Comparison of ENCODE assay signal across 1 cellular context in genomic region chr2:163970058-163970806, GRCh38.
TF ChIP-seq lines count a peak whose summit lies in the region.

No MANE protein-coding gene starts in this region.

TF ChIP-seq in GM23338, 12 proteins besides CTCF, POLR2A, EP300 and RAD21 (continued from another document):
- TF ChIP-seq REST (IDR thresholded peaks at IDR 0.05; ENCODE audit: unreplicated experiment) (no peak), POLR2AphosphoS5 (IDR thresholded peaks at IDR 0.05; ENCODE audit: low read depth) (no peak), EZH2phosphoT487 (IDR thresholded peaks at IDR 0.05; ENCODE audit: unreplicated experiment) (no peak)
TF ChIP-seq in GM23338: peak in this region for 0.
